25 cellular contexts compared by ENCODE assay signal in genomic region chr13:23858586-23858985, GRCh38. TPM values are rescaled to one million over a fixed set of nuclear protein-coding genes. Genes with fewer than 3 reads are reported as not detected.
DNase-seq lines count a peak whose midpoint lies in the region; ATAC-seq, FAIRE-seq and TF ChIP-seq lines count a peak whose summit lies in the region.
"Had no signal": no experiment of that assay in that cellular context is flagged by ENCODE, and none has a peak within 500 bp of the region (broad histone marks: within the 10 kb centered on the region; RNA-seq: fewer than 3 reads in every experiment).

No MANE protein-coding gene starts in this region.

- H3K79me2 ChIP-seq in keratinocyte (ENCODE audit: control insufficient read depth, insufficient read depth, low read length): no peaks in the 10 kb centered on the region

- H3K9me1 ChIP-seq in IMR-90 (ENCODE audit: insufficient read depth, low read length) (peaks cover 3% of the 10 kb centered on the region; the same call in 1 of the 2 replicates), keratinocyte (ENCODE audit: control insufficient read depth, extremely low read depth, insufficient read depth, low read length) (no peaks in the 10 kb centered on the region)

- H2BK5ac ChIP-seq in IMR-90 (ENCODE audit: low read depth, low read length, poor library complexity, severe bottlenecking): peak overlapping the region; percentile 3

- POLR2A ChIA-PET in IMR-90 (lab: Charles Lee; ENCODE audit: unreplicated experiment): no interaction called here

- H2BK120ac ChIP-seq in IMR-90 (ENCODE audit: low read depth, low read length): peak overlapping the region; percentile 47; the same call in 1 of the 2 replicates

- FAIRE-seq in keratinocyte (lab: Jason Lieb, UNC): peak; percentile 67
- FAIRE-seq: GM18507, HepG2 had no signal

- peak overlapping the region; percentile 79 for H3K23ac ChIP-seq in IMR-90 (ENCODE audit: low read depth, low read length)

- H3K9me3 Mint-ChIP-seq in stimulated activated effector memory CD8-positive, alpha-beta T cell treated with anti-CD3 and anti-CD28 coated beads, Interleukin-12 subunit alpha, Interleukin-12 subunit beta, amount 100 ng/mL, for 72 hours: no peaks in the 10 kb centered on the region
- H3K9me3 Mint-ChIP-seq: CD4-positive, CD25-positive, alpha-beta regulatory T cell; GM23338 had no signal

- H3K4me1 Mint-ChIP-seq in stimulated activated effector memory CD8-positive, alpha-beta T cell treated with anti-CD3 and anti-CD28 coated beads, Interleukin-12 subunit alpha, Interleukin-12 subunit beta, amount 100 ng/mL, for 72 hours: peaks cover 11% of the 10 kb centered on the region

- peak overlapping the region; percentile 28; the same call in 1 of the 2 replicates for H3K4ac ChIP-seq in IMR-90 (ENCODE audit: low read depth, low read length)

- TF ChIP-seq RAD21 in IMR-90 (IDR thresholded peaks at IDR 0.05; ENCODE audit: low read length): no peak

- 0% methylated on average over 1 of the region's 6 CpGs; no CpG with 5 or more reads in 1 of the 2 experiments for WGBS in IMR-90 (ENCODE audit: extremely low coverage in 2 of 2, insufficient read length in 1 of 2), 2 experiments
- 75% methylated on average over 6 of the region's 6 CpGs for WGBS in suprapubic skin

- H3K4me3 ChIP-seq in IMR-90 (ENCODE audit: insufficient read depth, low read depth, low read length) (no peak overlapping the region), keratinocyte (ENCODE audit: control insufficient read depth in 2 of 3, extremely low read depth in 1 of 3, insufficient read depth in 2 of 3, low read depth in 1 of 3, low read length in 3 of 3) (no peak overlapping the region), suprapubic skin (no peak overlapping the region), gastrocnemius medialis (no peak overlapping the region)
- H3K4me3 ChIP-seq: GM23338 had no signal

- intact Hi-C loops in IMR-90 (cut with micrococcal nuclease) (no loop called here), gastrocnemius medialis (cut with DNase I; ENCODE audit: low total_unique reads) (no loop called here)

- no peak overlapping the region for H3K4me3 Mint-ChIP-seq in stimulated activated effector memory CD8-positive, alpha-beta T cell treated with anti-CD3 and anti-CD28 coated beads, Interleukin-12 subunit alpha, Interleukin-12 subunit beta, amount 100 ng/mL, for 72 hours
- H3K4me3 Mint-ChIP-seq: CD4-positive, CD25-positive, alpha-beta regulatory T cell; GM23338 had no signal

- peak overlapping the region; percentile 2; the same call in 1 of the 2 replicates for H3K18ac ChIP-seq in IMR-90 (ENCODE audit: low read depth, low read length)

- H4K20me1 ChIP-seq in IMR-90 (ENCODE audit: insufficient read depth, low read length) (no peaks in the 10 kb centered on the region), keratinocyte (ENCODE audit: control insufficient read depth, extremely low read depth, insufficient read depth, low read length) (no peaks in the 10 kb centered on the region)

- CTCF ChIA-PET in IMR-90 (lab: Yijun Ruan, JAX): interaction anchor here (0.6 to 0.9 kb wide), 2 partner anchors 141 to 402 kb away, joined by 4 read pairs; no protein-coding TSS in a partner anchor

- H3K14ac ChIP-seq in IMR-90 (replicated peaks; ENCODE audit: low read depth, low read length): peak overlapping the region; percentile 57

- H2AFZ ChIP-seq in IMR-90 (replicated peaks; ENCODE audit: low read length, poor library complexity) (peak overlapping the region; percentile 64), keratinocyte (ENCODE audit: control insufficient read depth, low read length) (no peak overlapping the region)
- H2AFZ ChIP-seq: GM23338 had no signal

- H3K4me2 ChIP-seq in IMR-90 (ENCODE audit: low read depth, low read length): no peak overlapping the region
- H3K4me2 ChIP-seq in keratinocyte (ENCODE audit: control insufficient read depth, extremely low read depth, insufficient read depth, low read depth, low read length): no peak overlapping the region
- H3K4me2 ChIP-seq: GM23338 had no signal

- TF ChIP-seq POLR2A in IMR-90 (IDR thresholded peaks at IDR 0.05; ENCODE audit: low read depth, low read length) (no peak), suprapubic skin (IDR thresholded peaks at IDR 0.05) (no peak), gastrocnemius medialis (IDR thresholded peaks at IDR 0.05) (no peak)

- peaks cover 10% of the 10 kb centered on the region for H3K36me3 ChIP-seq in IMR-90 (ENCODE audit: control insufficient read depth, insufficient read depth, low read length)
- H3K36me3 ChIP-seq in keratinocyte (ENCODE audit: control insufficient read depth in 2 of 2, extremely low read depth in 1 of 2, insufficient read depth in 2 of 2, low read length in 2 of 2): peaks cover 0 to 3% of the 10 kb centered on the region in 2 experiments
- peaks cover 9% of the 10 kb centered on the region for H3K36me3 ChIP-seq in suprapubic skin
- H3K36me3 ChIP-seq in gastrocnemius medialis: peaks cover 0 to 9% of the 10 kb centered on the region in 2 donors

- peaks cover 36% of the 10 kb centered on the region for H3K36me3 Mint-ChIP-seq in stimulated activated effector memory CD8-positive, alpha-beta T cell treated with anti-CD3 and anti-CD28 coated beads, Interleukin-12 subunit alpha, Interleukin-12 subunit beta, amount 100 ng/mL, for 72 hours

- H3K9ac ChIP-seq in IMR-90 (ENCODE audit: low read depth, low read length) (no peak overlapping the region), keratinocyte (ENCODE audit: control insufficient read depth, extremely low read depth, insufficient read depth, low read length) (no peak overlapping the region)

- no peak for TF ChIP-seq CTCF in IMR-90 (conservative IDR thresholded peaks at IDR 0.05; ENCODE audit: low read depth, low read length)
- no peak for TF ChIP-seq CTCF in keratinocyte (optimal IDR thresholded peaks at IDR 0.05 in 1 of 3, IDR thresholded peaks at IDR 0.05 in 1 of 3, conservative IDR thresholded peaks at IDR 0.05 in 1 of 3; ENCODE audit: extremely low read depth in 1 of 3, insufficient read depth in 2 of 3, low read length in 3 of 3)
- TF ChIP-seq CTCF in suprapubic skin (IDR thresholded peaks at IDR 0.05): no peak
- TF ChIP-seq CTCF in gastrocnemius medialis (IDR thresholded peaks at IDR 0.05 in 4 of 5, conservative IDR thresholded peaks at IDR 0.05 in 1 of 5): no peak

- H3K79me1 ChIP-seq in IMR-90 (ENCODE audit: low read depth in 1 of 2, low read length in 2 of 2): no peaks in the 10 kb centered on the region

- H3K4me1 ChIP-seq in IMR-90 (ENCODE audit: control insufficient read depth, insufficient read depth, low read length) (peaks cover 7% of the 10 kb centered on the region; the same call in 1 of the 2 replicates), keratinocyte (ENCODE audit: control insufficient read depth, extremely low read depth, insufficient read depth, low read length) (peaks cover 10% of the 10 kb centered on the region), suprapubic skin (peaks cover 16% of the 10 kb centered on the region), gastrocnemius medialis (no peaks in the 10 kb centered on the region)

- H3K27ac Mint-ChIP-seq in stimulated activated effector memory CD8-positive, alpha-beta T cell treated with anti-CD3 and anti-CD28 coated beads, Interleukin-12 subunit alpha, Interleukin-12 subunit beta, amount 100 ng/mL, for 72 hours: peak overlapping the region; percentile 44
- H3K27ac Mint-ChIP-seq: GM23338 had no signal

- no peaks in the 10 kb centered on the region for H3K27me3 ChIP-seq in IMR-90 (ENCODE audit: control insufficient read depth, insufficient read depth, low read length)
- H3K27me3 ChIP-seq in keratinocyte (ENCODE audit: control insufficient read depth, extremely low read depth, insufficient read depth, low read length): no peaks in the 10 kb centered on the region
- no peaks in the 10 kb centered on the region for H3K27me3 ChIP-seq in suprapubic skin
- H3K27me3 ChIP-seq in gastrocnemius medialis: no peaks in the 10 kb centered on the region

- H2AK9ac ChIP-seq in IMR-90 (replicated peaks; ENCODE audit: low read depth, low read length, poor library complexity): no peak overlapping the region

- dilution Hi-C loops in IMR-90 (cut with HindIII; ENCODE audit: low sequenced_read_pairs, unreplicated experiment): no loop called here
- dilution Hi-C loops in keratinocyte (cut with MboI; ENCODE audit: extremely low pct_ligation_motif_present, low sequenced_read_pairs): no loop called here

- 0 out of 2 replicates have a peak overlapping the region, but pooled peaks have one; percentile 2 for H4K5ac ChIP-seq in IMR-90 (ENCODE audit: low read depth, low read length)

- H2BK20ac ChIP-seq in IMR-90 (ENCODE audit: low read depth, low read length): peak overlapping the region; percentile 39

- TF ChIP-seq EP300 in suprapubic skin (IDR thresholded peaks at IDR 0.05): no peak

- BruUV-seq in IMR-90 (replicated peaks; lab: Mats Ljungman, UMichigan): no TSS peak

- H4K8ac ChIP-seq in IMR-90 (ENCODE audit: low read depth in 2 of 2, low read length in 2 of 2): peak overlapping the region in 1 of 2 experiments; percentile 13; a peak in 1 of 4 replicates

- ATAC-seq in IMR-90 (ENCODE audit: low read depth) (peak; percentile 56; the same call in 1 of the 2 replicates), HG03439 (IDR thresholded peaks at IDR 0.05; ENCODE audit: unreplicated experiment) (no peak), gastrocnemius medialis (no peak)
- ATAC-seq in stimulated activated effector memory CD8-positive, alpha-beta T cell treated with anti-CD3 and anti-CD28 coated beads, Interleukin-12 subunit alpha, Interleukin-12 subunit beta, amount 100 ng/mL, for 72 hours: no peak
- ATAC-seq: GM23338, HCT116, SK-N-SH treated with all-trans-retinoic acid at 6 μM for 48 hours had no signal

- DNase-seq in IMR-90: peak; percentile 43
- peak; percentile 53 to 85 for DNase-seq in dermis microvascular lymphatic vessel endothelial cell (ENCODE audit: low read depth in 2 of 2)
- DNase-seq in keratinocyte (ENCODE audit: low read depth, low spot score): no peak
- no peak for DNase-seq in stimulated activated effector memory CD8-positive, alpha-beta T cell treated with anti-CD3 and anti-CD28 coated beads, Interleukin-12 subunit alpha, Interleukin-12 subunit beta, amount 100 ng/mL, for 72 hours (ENCODE audit: low spot score in 2 of 2)
- DNase-seq in suprapubic skin (ENCODE audit: low spot score in 2 of 2): no peak
- DNase-seq in stimulated activated CD8-positive, alpha-beta memory T cell treated with anti-CD3 and anti-CD28 coated beads, Interleukin-4, amount 100 ng/mL, for 48 hours: no peak
- DNase-seq in gastrocnemius medialis: no peak
- DNase-seq: CD4-positive, CD25-positive, alpha-beta regulatory T cell; COR-L47; DMS 273 treated with DMSO at 0.1 percent for 48 hours; GDM1; KBM-7; NCI-H1092 treated with DMSO at 0.1 percent for 48 hours; NCI-H146; NCI-H2029 treated with DMSO at 0.1 percent for 48 hours; NCI-H226; NCI-H510A treated with DMSO at 0.1 percent for 48 hours; NCI-H748 treated with DMSO at 0.1 percent for 48 hours had no signal

- H3K9me3 ChIP-seq in IMR-90 (ENCODE audit: control insufficient read depth, insufficient read depth, low read length): no peaks in the 10 kb centered on the region
- no peaks in the 10 kb centered on the region for H3K9me3 ChIP-seq in keratinocyte (ENCODE audit: control insufficient read depth, low read depth, low read length)
- H3K9me3 ChIP-seq in suprapubic skin: no peaks in the 10 kb centered on the region
- H3K9me3 ChIP-seq in gastrocnemius medialis: no peaks in the 10 kb centered on the region

- no peak overlapping the region for H2AK5ac ChIP-seq in IMR-90 (ENCODE audit: low read depth, low read length)

- in situ Hi-C loops in IMR-90 (cut with MboI; ENCODE audit: low sequenced_read_pairs): no loop called here
- in situ Hi-C loops in gastrocnemius medialis (cut with MboI; ENCODE audit: low sequenced_read_pairs in 4 of 4): loop anchor here in 1 of 4 donors (25.0 kb wide), 1 partner anchor 271 kb away; no protein-coding TSS in a partner anchor

- no peak overlapping the region for H2BK15ac ChIP-seq in IMR-90 (ENCODE audit: low read depth, low read length)

- H4K91ac ChIP-seq in IMR-90 (ENCODE audit: insufficient read depth, low read depth, low read length): no peak overlapping the region

- H3K27ac ChIP-seq in IMR-90 (ENCODE audit: insufficient read depth, low read length) (no peak overlapping the region), keratinocyte (ENCODE audit: control insufficient read depth, insufficient read depth, low read length) (no peak overlapping the region), suprapubic skin (no peak overlapping the region), gastrocnemius medialis (no peak overlapping the region)

- H3K56ac ChIP-seq in IMR-90 (ENCODE audit: extremely low read depth, insufficient read depth, low read length): no peak overlapping the region

RNA-seq across cellular contexts. Expression of gene MIPEP, which starts 30.6 kb away (rescaled TPM):
- total RNA-seq in IMR-90 (2012; rRNA removed) (21.5 and 22.2 TPM in 2 replicates), dermis microvascular lymphatic vessel endothelial cell (9.4 and 13.7 TPM in 2 replicates), suprapubic skin (10 to 100 TPM; 26.3 to 51.4 (median 37.6) TPM), gastrocnemius medialis (10 to 100 TPM in 3 of 4 donors, 1 to 10 TPM in 1; 9.2 to 23.1 (median 14.0) TPM)
- polyA plus RNA-seq in IMR-90 (2012; rRNA removed) (15.0 and 16.8 TPM in 2 replicates), keratinocyte (26.3 to 35.0 TPM (median 29.0 TPM) in 3 replicates)
- 6.5 and 14.3 TPM in 2 replicates for polyA plus RNA-seq in IMR-90 (2012; cell fraction: cytosol; rRNA removed)
- polyA plus RNA-seq in IMR-90 (2012; cell fraction: nucleus; rRNA removed; ENCODE audit: low replicate concordance): 4.6 and 11.4 TPM in 2 replicates
- polyA plus RNA-seq in keratinocyte (2011; ENCODE audit: low read depth): 11.7 TPM
- 22.6 and 24.9 TPM in 2 replicates for polyA plus RNA-seq in keratinocyte (2011; cell fraction: cytosol; rRNA removed)
- 30.3 and 34.1 TPM in 2 replicates for polyA plus RNA-seq in keratinocyte (2011; cell fraction: nucleus; rRNA removed)
- 27.9 and 30.6 TPM in 2 replicates for polyA plus RNA-seq in keratinocyte (2012; ENCODE audit: low replicate concordance)
- 4.1 to 25.8 TPM (median 24.5 TPM) in 3 replicates for polyA minus RNA-seq in keratinocyte
- 13.6 TPM for polyA minus RNA-seq in keratinocyte (2011; cell fraction: cytosol; rRNA and poly(A)+ RNA removed)
- polyA minus RNA-seq in keratinocyte (2011; cell fraction: nucleus; rRNA and poly(A)+ RNA removed): 13.4 and 23.0 TPM in 2 replicates

RNA-seq across cellular contexts. Expression of gene C1QTNF9B, which starts 38.7 kb away (rescaled TPM):
- total RNA-seq in IMR-90 (2012; rRNA removed) (0.56 and 0.72 TPM in 2 replicates), dermis microvascular lymphatic vessel endothelial cell (not detected in 2 replicates), suprapubic skin (1 to 10 TPM in 1 of 4 donors, not detected in 3; 1.1 TPM), gastrocnemius medialis (1 to 10 TPM in 1 of 4 donors, under 1 TPM in 2, not detected in 1; 0.27 to 1.1 (median 0.58) TPM)
- polyA plus RNA-seq in IMR-90 (2012; rRNA removed) (0.79 and 1.1 TPM in 2 replicates), keratinocyte (not detected in 3 replicates)
- 0.19 and 0.23 TPM in 2 replicates for polyA plus RNA-seq in IMR-90 (2012; cell fraction: cytosol; rRNA removed)
- 0.44 and 1.5 TPM in 2 replicates for polyA plus RNA-seq in IMR-90 (2012; cell fraction: nucleus; rRNA removed; ENCODE audit: low replicate concordance)
- polyA plus RNA-seq in keratinocyte (2011; ENCODE audit: low read depth): not detected
- polyA plus RNA-seq in keratinocyte (2011; cell fraction: cytosol; rRNA removed): not detected in 2 replicates
- polyA plus RNA-seq in keratinocyte (2011; cell fraction: nucleus; rRNA removed): not detected in 2 replicates
- polyA plus RNA-seq in keratinocyte (2012; ENCODE audit: low replicate concordance): 0.32 TPM in 1 of 2 replicates, not detected in the other
- not detected in 3 replicates for polyA minus RNA-seq in keratinocyte
- not detected for polyA minus RNA-seq in keratinocyte (2011; cell fraction: cytosol; rRNA and poly(A)+ RNA removed)
- not detected in 2 replicates for polyA minus RNA-seq in keratinocyte (2011; cell fraction: nucleus; rRNA and poly(A)+ RNA removed)
- total RNA-seq: CD4-positive, CD25-positive, alpha-beta regulatory T cell; HepG2 had no signal
- polyA plus RNA-seq: BJ; CD4-positive, CD25-positive, alpha-beta regulatory T cell; HepG2 had no signal

Comparison
In these comparisons a context has a peak if more than half of its experiments do, and no peak if none do; other contexts are left out.
1. DNase-seq: peak in IMR-90 (single experiment) and dermis microvascular lymphatic vessel endothelial cell (2 of 2); none in keratinocyte (single experiment), stimulated activated effector memory CD8-positive, alpha-beta T cell treated with anti-CD3 and anti-CD28 coated beads, Interleukin-12 subunit alpha, Interleukin-12 subunit beta, amount 100 ng/mL, for 72 hours (0 of 2), suprapubic skin (0 of 2), stimulated activated CD8-positive, alpha-beta memory T cell treated with anti-CD3 and anti-CD28 coated beads, Interleukin-4, amount 100 ng/mL, for 48 hours (single experiment) and gastrocnemius medialis (0 of 2).